ENCODE assay signal across 2 cellular contexts in the genomic region with DNA sequence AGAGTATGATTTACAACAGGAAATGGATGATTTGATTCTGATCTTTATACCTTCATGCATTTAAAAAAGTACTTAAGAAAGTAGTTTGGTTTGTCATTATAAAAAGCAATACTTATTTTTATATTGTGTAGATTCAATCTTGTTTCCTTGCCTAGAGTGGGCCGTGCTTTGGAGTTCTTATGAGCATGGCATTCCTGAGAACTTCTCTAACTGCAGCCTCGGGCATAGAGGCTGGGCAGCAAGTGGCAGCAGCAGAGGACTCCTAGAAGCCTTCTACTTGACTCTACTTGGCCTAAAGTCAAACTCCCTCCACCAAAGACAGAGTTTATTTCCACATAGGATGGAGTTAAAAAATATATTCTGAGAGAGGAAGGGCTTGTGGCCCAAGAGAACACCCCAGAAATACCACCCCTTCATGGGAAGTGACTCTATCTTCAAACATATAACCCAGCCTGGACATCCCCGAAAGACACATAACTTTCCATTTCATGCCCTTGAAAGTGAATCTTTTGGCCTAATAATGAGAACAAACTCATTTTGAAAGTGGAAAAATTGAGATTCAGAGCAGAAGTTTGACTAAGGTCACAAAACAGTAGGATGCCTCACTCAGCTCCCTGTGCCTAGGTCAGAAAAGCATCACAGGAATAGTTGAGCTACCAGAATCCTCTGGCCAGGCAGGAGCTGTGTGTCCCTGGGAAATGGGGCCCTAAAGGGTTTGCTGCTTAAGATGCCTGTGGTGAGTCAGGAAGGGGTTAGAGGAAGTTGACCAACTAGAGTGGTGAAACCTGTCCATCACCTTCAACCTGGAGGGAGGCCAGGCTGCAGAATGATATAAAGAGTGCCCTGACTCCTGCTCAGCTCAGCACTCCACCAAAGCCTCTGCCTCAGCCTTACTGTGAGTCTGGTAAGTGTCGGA.
TF ChIP-seq lines count a peak whose summit lies in the region.

IVL (plus strand) TSS at position 861 of the 916 bp plus-strand sequence. CDS start 1,252 bp downstream, outside the sequence.

TF ChIP-seq in HCT116, 20 proteins besides CTCF, POLR2A, EP300 and RAD21:
- TF ChIP-seq, protein P1, sequence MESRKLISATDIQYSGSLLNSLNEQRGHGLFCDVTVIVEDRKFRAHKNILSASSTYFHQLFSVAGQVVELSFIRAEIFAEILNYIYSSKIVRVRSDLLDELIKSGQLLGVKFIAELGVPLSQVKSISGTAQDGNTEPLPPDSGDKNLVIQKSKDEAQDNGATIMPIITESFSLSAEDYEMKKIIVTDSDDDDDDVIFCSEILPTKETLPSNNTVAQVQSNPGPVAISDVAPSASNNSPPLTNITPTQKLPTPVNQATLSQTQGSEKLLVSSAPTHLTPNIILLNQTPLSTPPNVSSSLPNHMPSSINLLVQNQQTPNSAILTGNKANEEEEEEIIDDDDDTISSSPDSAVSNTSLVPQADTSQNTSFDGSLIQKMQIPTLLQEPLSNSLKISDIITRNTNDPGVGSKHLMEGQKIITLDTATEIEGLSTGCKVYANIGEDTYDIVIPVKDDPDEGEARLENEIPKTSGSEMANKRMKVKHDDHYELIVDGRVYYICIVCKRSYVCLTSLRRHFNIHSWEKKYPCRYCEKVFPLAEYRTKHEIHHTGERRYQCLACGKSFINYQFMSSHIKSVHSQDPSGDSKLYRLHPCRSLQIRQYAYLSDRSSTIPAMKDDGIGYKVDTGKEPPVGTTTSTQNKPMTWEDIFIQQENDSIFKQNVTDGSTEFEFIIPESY (IDR thresholded peaks at IDR 0.05; ENCODE audit: extremely low read depth, insufficient replicate concordance, low read length), result no peak

TF ChIP-seq in SK-N-SH, 30 proteins besides CTCF, POLR2A, EP300 and RAD21:
- TF ChIP-seq, protein P2, sequence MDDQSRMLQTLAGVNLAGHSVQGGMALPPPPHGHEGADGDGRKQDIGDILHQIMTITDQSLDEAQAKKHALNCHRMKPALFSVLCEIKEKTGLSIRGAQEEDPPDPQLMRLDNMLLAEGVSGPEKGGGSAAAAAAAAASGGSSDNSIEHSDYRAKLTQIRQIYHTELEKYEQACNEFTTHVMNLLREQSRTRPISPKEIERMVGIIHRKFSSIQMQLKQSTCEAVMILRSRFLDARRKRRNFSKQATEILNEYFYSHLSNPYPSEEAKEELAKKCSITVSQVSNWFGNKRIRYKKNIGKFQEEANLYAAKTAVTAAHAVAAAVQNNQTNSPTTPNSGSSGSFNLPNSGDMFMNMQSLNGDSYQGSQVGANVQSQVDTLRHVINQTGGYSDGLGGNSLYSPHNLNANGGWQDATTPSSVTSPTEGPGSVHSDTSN (IDR thresholded peaks at IDR 0.05), result peak; percentile 50; the same call in 1 of the 2 replicates
- no peak for TF ChIP-seq TCF12 (IDR thresholded peaks at IDR 0.05)
